ENCODE assay signal across 8 cellular contexts in the genomic region with DNA sequence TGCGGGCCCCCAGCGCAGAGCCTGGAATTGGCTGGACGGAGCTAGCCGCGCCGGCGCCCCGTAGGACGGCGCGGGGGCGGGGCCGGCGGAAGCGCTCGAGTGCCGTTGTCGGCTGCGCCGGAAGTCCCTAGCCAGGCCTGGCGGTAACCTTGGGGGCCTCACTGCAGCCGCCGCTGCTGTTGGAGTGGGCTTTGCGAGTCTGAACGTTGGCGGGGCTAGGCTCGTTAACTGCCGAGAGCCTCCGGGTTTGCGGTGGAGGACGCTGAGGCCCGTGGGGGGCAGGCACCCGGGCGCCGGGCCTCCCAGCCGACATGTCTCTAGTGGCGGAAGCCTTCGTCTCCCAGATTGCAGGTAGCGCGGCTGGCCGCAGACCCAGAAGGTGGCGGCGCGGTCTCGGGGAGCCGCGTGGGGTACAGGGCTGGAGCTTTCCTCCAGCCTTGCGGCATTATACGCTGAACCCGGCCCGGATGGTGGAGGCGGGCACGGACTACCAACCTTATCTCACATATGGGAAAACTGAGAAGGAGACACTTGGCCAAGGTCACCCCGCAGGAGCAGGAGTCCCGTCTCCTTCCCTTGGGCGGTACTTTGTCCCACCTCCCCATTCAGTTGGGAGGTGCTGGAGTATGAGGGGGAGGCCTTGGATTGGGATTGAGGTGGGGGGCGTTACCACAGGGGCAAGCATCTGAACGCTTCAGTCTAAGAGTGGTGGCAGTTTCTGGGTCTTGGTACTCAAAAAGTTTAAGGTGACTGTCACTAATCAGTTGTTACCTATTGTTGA. TPM values are rescaled to one million over a fixed set of nuclear protein-coding genes. Genes with fewer than 3 reads are reported as not detected.
DNase-seq lines count a peak whose midpoint lies in the region; ATAC-seq and TF ChIP-seq lines count a peak whose summit lies in the region.

Gene MTX2 (plus strand): TSS at position 124 of the 781 bp plus-strand sequence. CDS start 188 bp downstream, at position 312.

- H3K36me3 Mint-ChIP-seq in GM23338 (ENCODE audit: low read depth) = no peaks in the 10 kb centered on the region

- H3K27me3 Mint-ChIP-seq in GM23338 (ENCODE audit: insufficient read depth, low read depth, poor library complexity) = no peaks in the 10 kb centered on the region

- no peaks in the 10 kb centered on the region for H3K9me2 ChIP-seq in GM23338 (ENCODE audit: insufficient read depth)
- H3K9me2 ChIP-seq in neural cell (ENCODE audit: insufficient read depth, low read length) = no peaks in the 10 kb centered on the region

- H3K9ac ChIP-seq in neural cell (ENCODE audit: low read length) (peak within 1 kb of the TSS; percentile 94), stomach smooth muscle (ENCODE audit: low read length in 2 of 2) (peak within 1 kb of the TSS; percentile 91 to 94)

- H3K79me2 ChIP-seq in GM23338 (replicated peaks; ENCODE audit: insufficient read depth) (peaks cover 49% of the 10 kb centered on the region), neural cell (replicated peaks; ENCODE audit: insufficient read depth, low read length) (peaks cover 34% of the 10 kb centered on the region)

- peak within 1 kb of the TSS; percentile 95 for H3K27ac Mint-ChIP-seq in GM23338

- H3K27ac ChIP-seq in GM23338 (ENCODE audit: low read depth) (peak within 1 kb of the TSS; percentile 94), neural cell (ENCODE audit: low read length) (peak within 1 kb of the TSS; percentile 93), stomach smooth muscle (ENCODE audit: low read length) (peak within 1 kb of the TSS; percentile 58)

- 0 out of 4 replicates have a peak, but pooled peaks of 1 of the 2 experiments have one; percentile 1 for TF ChIP-seq CTCF in GM23338 (conservative IDR thresholded peaks at IDR 0.05; ENCODE audit: low read depth in 2 of 2)
- 0 out of 2 replicates have a peak, but pooled peaks have one; percentile 13 for TF ChIP-seq CTCF in LNCAP (IDR thresholded peaks at IDR 0.05)
- TF ChIP-seq CTCF in fibroblast of the aortic adventitia (IDR thresholded peaks at IDR 0.05; ENCODE audit: insufficient read depth, low read length) = peak; percentile 4
- TF ChIP-seq CTCF in neural cell (IDR thresholded peaks at IDR 0.05; ENCODE audit: poor library complexity, severe bottlenecking) = peak; percentile 54

- peak; percentile 67 for TF ChIP-seq EP300 in neural cell (conservative IDR thresholded peaks at IDR 0.05; ENCODE audit: poor library complexity, severe bottlenecking)

- ATAC-seq in GM23338 = peak; percentile 98

- H2AFZ ChIP-seq in GM23338 (peak within 1 kb of the TSS; percentile 95), neural cell (ENCODE audit: low read depth, low read length) (peak within 1 kb of the TSS; percentile 99)

- H3K4me3 ChIP-seq in GM23338 (peak within 1 kb of the TSS; percentile 93), fibroblast of the aortic adventitia (ENCODE audit: low read depth, low read length) (peak within 1 kb of the TSS; percentile 86), neural cell (ENCODE audit: low read length) (peak within 1 kb of the TSS; percentile 93), stomach smooth muscle (ENCODE audit: low read length in 2 of 2) (peak within 1 kb of the TSS; percentile 97 to 99)

- peak within 1 kb of the TSS; percentile 96 for H3K4me3 Mint-ChIP-seq in GM23338

- H3K9me3 Mint-ChIP-seq in GM23338 = no peaks in the 10 kb centered on the region

- TF ChIP-seq POLR2A in Raji (IDR thresholded peaks at IDR 0.05; ENCODE audit: insufficient read depth, low read depth, low read length) = peak; percentile 89

- peaks cover 11% of the 10 kb centered on the region for H3K4me1 Mint-ChIP-seq in GM23338

- DNase-seq in ELF-1 (ENCODE audit: low read depth, low spot score) (peak; percentile 88), GM23338 (ENCODE audit: low spot score) (peak; percentile 92), fibroblast of the aortic adventitia (ENCODE audit: low read depth) (peak; percentile 55)
- peak; percentile 53 for DNase-seq in activated T-helper 9 cell treated with anti-CD3 and anti-CD28 coated beads, Interleukin-2, amount 50 U/mL, for 16 hours (ENCODE audit: low read depth)

- H3K9me3 ChIP-seq in neural cell (ENCODE audit: low read length) = no peaks in the 10 kb centered on the region
- no peaks in the 10 kb centered on the region for H3K9me3 ChIP-seq in stomach smooth muscle (ENCODE audit: control insufficient read depth in 2 of 2, low read length in 2 of 2)

- H3K4me1 ChIP-seq in GM23338 (ENCODE audit: insufficient read depth) (peaks cover 11% of the 10 kb centered on the region; the same call in 1 of the 2 replicates), stomach smooth muscle (ENCODE audit: control insufficient read depth, insufficient read depth, low read length) (no peaks in the 10 kb centered on the region)

- H4K20me1 ChIP-seq in GM23338 (replicated peaks; ENCODE audit: insufficient read depth) = peaks cover 25% of the 10 kb centered on the region
- no peaks in the 10 kb centered on the region for H4K20me1 ChIP-seq in neural cell (ENCODE audit: insufficient read depth)

- H3K36me3 ChIP-seq in GM23338 (ENCODE audit: insufficient read depth) (no peaks in the 10 kb centered on the region), neural cell (ENCODE audit: insufficient read depth, low read length) (no peaks in the 10 kb centered on the region), stomach smooth muscle (ENCODE audit: control insufficient read depth in 2 of 2, insufficient read depth in 2 of 2, low read length in 2 of 2) (no peaks in the 10 kb centered on the region)

- H3K27me3 ChIP-seq in GM23338 (ENCODE audit: insufficient read depth) = no peaks in the 10 kb centered on the region
- no peaks in the 10 kb centered on the region for H3K27me3 ChIP-seq in neural cell (ENCODE audit: insufficient read depth, low read depth, low read length)
- H3K27me3 ChIP-seq in stomach smooth muscle (ENCODE audit: control insufficient read depth in 1 of 2, insufficient read depth in 2 of 2, low read length in 2 of 2) = peaks cover 0 to 2% of the 10 kb centered on the region in 2 donors

- no peaks in the 10 kb centered on the region for H3F3A ChIP-seq in GM23338 (replicated peaks; ENCODE audit: low read depth)
- H3F3A ChIP-seq in neural cell (ENCODE audit: insufficient read depth, low read length, poor library complexity, severe bottlenecking) = no peaks in the 10 kb centered on the region

- H3K4me2 ChIP-seq in GM23338 = peak within 1 kb of the TSS; percentile 86
- peak within 1 kb of the TSS; percentile 77 for H3K4me2 ChIP-seq in neural cell (ENCODE audit: low read length)

- peak; percentile 52 for TF ChIP-seq RAD21 in neural cell (conservative IDR thresholded peaks at IDR 0.05)

TF ChIP-seq in GM23338, 12 proteins besides CTCF, POLR2A, EP300 and RAD21 (continues in another document):
- TF ChIP-seq REST (IDR thresholded peaks at IDR 0.05; ENCODE audit: unreplicated experiment) = no peak

TF ChIP-seq in neural cell, 6 proteins besides CTCF, POLR2A, EP300 and RAD21:
- TF ChIP-seq MXI1 (conservative IDR thresholded peaks at IDR 0.05; ENCODE audit: poor library complexity, severe bottlenecking) (peak; percentile 70), TAF1 (IDR thresholded peaks at IDR 0.05; ENCODE audit: low read depth) (peak; percentile 80), SMC3 (conservative IDR thresholded peaks at IDR 0.05; ENCODE audit: poor library complexity) (peak; percentile 54), POLR2AphosphoS5 (IDR thresholded peaks at IDR 0.05) (peak; percentile 88), REST (IDR thresholded peaks at IDR 0.05; ENCODE audit: borderline replicate concordance) (peak; percentile 61), EZH2 (IDR thresholded peaks at IDR 0.05; ENCODE audit: borderline replicate concordance, insufficient read depth, low read length, poor library complexity, severe bottlenecking) (no peak)

RNA-seq across cellular contexts. Expression of gene MTX2, which starts in this region (rescaled TPM):
- 37.5 and 51.8 TPM in 2 replicates for total RNA-seq in GM23338 (2014; rRNA removed; shearing (Covaris generic))
- polyA plus RNA-seq in GM23338 (2016; fragmentation: Nextera tagmentation; extraction: Ambion mirVana) (81.7 and 93.4 TPM in 2 replicates), neural cell (99.0 and 128 TPM in 2 replicates)
- 14.1 and 18.3 TPM in 2 replicates for total RNA-seq in fibroblast of the aortic adventitia (ENCODE audit: low replicate concordance)
- 52.4 and 54.8 TPM in 2 replicates for polyA minus RNA-seq in neural cell

Comparison
In these comparisons a context has a peak if more than half of its experiments do, and no peak if none do; other contexts are left out.
1. Peak in every context shown above with its lines: DNase-seq, ATAC-seq, H3K4me3 ChIP-seq and H3K27ac ChIP-seq.